ENCODE assay signal across 12 cellular contexts in the genomic region with DNA sequence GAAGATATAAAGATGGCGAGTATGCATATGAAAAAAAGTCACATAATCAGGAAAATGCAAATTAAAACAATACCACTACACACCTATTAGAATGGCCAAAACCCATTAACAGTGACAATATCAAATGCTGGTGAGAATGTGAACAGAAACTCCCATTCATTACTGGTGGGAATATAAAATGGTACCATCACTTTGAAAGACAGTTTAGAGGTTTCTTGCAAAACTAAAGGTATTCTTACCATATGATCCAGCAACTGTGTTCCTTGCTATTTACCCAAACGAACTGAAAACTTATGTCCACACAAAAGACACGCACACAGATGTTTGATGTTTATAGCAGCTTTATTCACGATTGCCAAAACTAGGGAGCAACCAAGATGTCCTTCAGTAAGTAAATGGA. TPM values are rescaled to one million over a fixed set of nuclear protein-coding genes. Genes with fewer than 3 reads are reported as not detected.
DNase-seq lines count a peak whose midpoint lies in the region; ATAC-seq and TF ChIP-seq lines count a peak whose summit lies in the region.
"Had no signal": no experiment of that assay in that cellular context is flagged by ENCODE, and none has a peak within 500 bp of the region (broad histone marks: within the 10 kb centered on the region; RNA-seq: fewer than 3 reads in every experiment).

No MANE protein-coding gene starts in this region.

- peaks cover 89% of the 10 kb centered on the region for H3K4me1 Mint-ChIP-seq in CD8-positive, alpha-beta T cell (ENCODE audit: low read depth)
- H3K4me1 Mint-ChIP-seq in central memory CD8-positive, alpha-beta T cell: peaks cover 81% of the 10 kb centered on the region

- H3K27me3 ChIP-seq in CD8-positive, alpha-beta T cell (ENCODE audit: insufficient read depth, low read length): no peaks in the 10 kb centered on the region
- H3K27me3 ChIP-seq in Loucy (ENCODE audit: insufficient read depth, low read length, poor library complexity, severe bottlenecking) (no peaks in the 10 kb centered on the region), smooth muscle cell (ENCODE audit: low read depth) (no peaks in the 10 kb centered on the region), ovary (no peaks in the 10 kb centered on the region)
- H3K27me3 ChIP-seq: adrenal gland had no signal

- H3K36me3 ChIP-seq in CD8-positive, alpha-beta T cell (ENCODE audit: insufficient read depth, low read length): no peaks in the 10 kb centered on the region
- H3K36me3 ChIP-seq in Loucy (ENCODE audit: insufficient read depth, low read length) (no peaks in the 10 kb centered on the region), smooth muscle cell (ENCODE audit: low read depth) (no peaks in the 10 kb centered on the region), ovary (no peaks in the 10 kb centered on the region)
- H3K36me3 ChIP-seq: adrenal gland had no signal

- H3K36me3 Mint-ChIP-seq in CD8-positive, alpha-beta T cell: peaks cover 17% of the 10 kb centered on the region
- peaks cover 5% of the 10 kb centered on the region for H3K36me3 Mint-ChIP-seq in central memory CD8-positive, alpha-beta T cell (ENCODE audit: insufficient read depth)

- H3K9me3 ChIP-seq in CD8-positive, alpha-beta T cell (ENCODE audit: low read length): no peaks in the 10 kb centered on the region
- H3K9me3 ChIP-seq in Loucy (ENCODE audit: insufficient read depth, low read depth, low read length) (no peaks in the 10 kb centered on the region), smooth muscle cell (replicated peaks; ENCODE audit: low read depth) (no peaks in the 10 kb centered on the region), ovary (no peaks in the 10 kb centered on the region)
- H3K9me3 ChIP-seq: adrenal gland had no signal

- H3K4me1 ChIP-seq in CD8-positive, alpha-beta T cell (ENCODE audit: insufficient read depth, low read length): peaks cover 76% of the 10 kb centered on the region
- H3K4me1 ChIP-seq in Loucy (ENCODE audit: insufficient read depth, low read length, poor library complexity, severe bottlenecking) (peaks cover 61% of the 10 kb centered on the region), smooth muscle cell (ENCODE audit: low read depth) (peaks cover 37% of the 10 kb centered on the region), ovary (ENCODE audit: insufficient read depth) (peaks cover 7% of the 10 kb centered on the region)

- H3K4me3 Mint-ChIP-seq in CD8-positive, alpha-beta T cell: peak overlapping the region; percentile 72
- peak overlapping the region; percentile 81 for H3K4me3 Mint-ChIP-seq in central memory CD8-positive, alpha-beta T cell

- no peak for TF ChIP-seq CTCF in CD8-positive, alpha-beta T cell (IDR thresholded peaks at IDR 0.05)
- TF ChIP-seq CTCF in Loucy (conservative IDR thresholded peaks at IDR 0.05; ENCODE audit: low read length): no peak
- no peak for TF ChIP-seq CTCF in smooth muscle cell (IDR thresholded peaks at IDR 0.05; ENCODE audit: borderline replicate concordance, insufficient read depth, poor library complexity, severe bottlenecking)
- no peak for TF ChIP-seq CTCF in ovary (IDR thresholded peaks at IDR 0.05)

- H3F3A ChIP-seq in Loucy (ENCODE audit: low read depth): no peaks in the 10 kb centered on the region
- H3F3A ChIP-seq in smooth muscle cell (ENCODE audit: low read depth): peaks cover 3% of the 10 kb centered on the region

- TF ChIP-seq EP300 in ovary (IDR thresholded peaks at IDR 0.05): no peak

- no peaks in the 10 kb centered on the region for H3K27me3 Mint-ChIP-seq in CD8-positive, alpha-beta T cell (ENCODE audit: low read depth)
- no peaks in the 10 kb centered on the region for H3K27me3 Mint-ChIP-seq in central memory CD8-positive, alpha-beta T cell

- H3K27ac ChIP-seq in CD8-positive, alpha-beta T cell (ENCODE audit: low read depth, low read length): no peak overlapping the region
- H3K27ac ChIP-seq in smooth muscle cell (ENCODE audit: low read depth) (peak overlapping the region; percentile 100), ovary (no peak overlapping the region)

- H3K79me2 ChIP-seq in Loucy (ENCODE audit: insufficient read depth, low read length) (peaks cover 99% of the 10 kb centered on the region), smooth muscle cell (ENCODE audit: low read depth) (peaks cover 100% of the 10 kb centered on the region)

- H3K9me3 Mint-ChIP-seq in CD8-positive, alpha-beta T cell: no peaks in the 10 kb centered on the region
- H3K9me3 Mint-ChIP-seq in central memory CD8-positive, alpha-beta T cell: no peaks in the 10 kb centered on the region

- 94% methylated on average over 4 of the region's 4 CpGs for WGBS in smooth muscle cell (ENCODE audit: low lambda C conversion rate)
- 67 to 77% (median 71%) methylated on average over 4 of the region's 4 CpGs for WGBS in ovary, 3 donors

- H4K20me1 ChIP-seq in Loucy (ENCODE audit: insufficient read depth, low read length, poor library complexity, severe bottlenecking) (peaks cover 93% of the 10 kb centered on the region), smooth muscle cell (ENCODE audit: low read depth) (peaks cover 100% of the 10 kb centered on the region)

- no peak overlapping the region for H3K4me3 ChIP-seq in CD8-positive, alpha-beta T cell (ENCODE audit: low read depth, low read length)
- peak overlapping the region; percentile 83 for H3K4me3 ChIP-seq in Loucy (ENCODE audit: low read length, poor library complexity, severe bottlenecking)
- no peak overlapping the region for H3K4me3 ChIP-seq in smooth muscle cell
- H3K4me3 ChIP-seq in ovary: no peak overlapping the region

- POLR2A ChIA-PET in CD8-positive, alpha-beta T cell (lab: Charles Lee): interaction anchor here (1.0 to 1.6 kb wide), 2 partner anchors 14 to 122 kb away, joined by 3 to 4 read pairs; no protein-coding TSS in a partner anchor

- H3K4me2 ChIP-seq in Loucy (ENCODE audit: low read depth, low read length, poor library complexity, severe bottlenecking) (peak overlapping the region; percentile 82), smooth muscle cell (peak overlapping the region; percentile 4)

- ATAC-seq in CD8-positive, alpha-beta T cell: no peak
- no peak for ATAC-seq in central memory CD8-positive, alpha-beta T cell (replicated peaks; ENCODE audit: extremely low read depth, poor library complexity, severe bottlenecking)

- peak overlapping the region; percentile 82 for H3K27ac Mint-ChIP-seq in CD8-positive, alpha-beta T cell
- H3K27ac Mint-ChIP-seq in central memory CD8-positive, alpha-beta T cell (ENCODE audit: low read depth): peak overlapping the region; percentile 98

- no peak for DNase-seq in CD8-positive, alpha-beta T cell
- no peak for DNase-seq in central memory CD8-positive, alpha-beta T cell (ENCODE audit: low spot score in 2 of 2)
- no peak for DNase-seq in smooth muscle cell (lab: John Stamatoyannopoulos, UW; ENCODE audit: unreplicated experiment)
- no peak for DNase-seq in ovary
- DNase-seq in NCI-H2196 (lab: John Stamatoyannopoulos, UW; ENCODE audit: unreplicated experiment): no peak
- DNase-seq in HK-2 (ENCODE audit: unreplicated experiment): no peak
- DNase-seq: adrenal gland; KG1; NCI-H1436; nucleus accumbens; stimulated activated CD4-positive, alpha-beta T cell treated with anti-CD3 and anti-CD28 coated beads, Interleukin-4, amount 100 ng/mL, for 4 hours had no signal

- no peaks in the 10 kb centered on the region for H3K9me2 ChIP-seq in Loucy (replicated peaks; ENCODE audit: low read depth, low read length)

- TF ChIP-seq POLR2A in ovary (IDR thresholded peaks at IDR 0.05): no peak

- H3K9ac ChIP-seq in Loucy (ENCODE audit: low read depth, low read length, poor library complexity, severe bottlenecking): no peak overlapping the region
- no peak overlapping the region for H3K9ac ChIP-seq in smooth muscle cell (ENCODE audit: low read depth)

- intact Hi-C loops in CD8-positive, alpha-beta T cell (cut with DNase I, micrococcal nuclease): loop anchor here in 1 of 2 experiments (10.0 kb wide), 1 partner anchor 973 kb away; a partner anchor contains a TSS
- intact Hi-C loops in ovary (cut with DNase I): loop anchor here in 1 of 4 donors (10.0 kb wide), 1 partner anchor 113 kb away; no protein-coding TSS in a partner anchor

- H2AFZ ChIP-seq in Loucy (ENCODE audit: low read length) (no peak overlapping the region), smooth muscle cell (ENCODE audit: low read depth) (no peak overlapping the region)

- CTCF ChIA-PET in CD8-positive, alpha-beta T cell (lab: Charles Lee): interaction anchor here (2.0 kb wide), 1 partner anchor 19 kb away, joined by 9 read pairs; no protein-coding TSS in a partner anchor

RNA-seq across cellular contexts. Expression of a gene that starts 7.4 kb away (rescaled TPM):
- total RNA-seq in CD8-positive, alpha-beta T cell: 10 to 100 TPM; 79.8 to 80.0 TPM
- total RNA-seq in smooth muscle cell: 420 and 421 TPM in 2 replicates
- 72.9 and 75.4 TPM in 2 replicates for polyA plus RNA-seq in smooth muscle cell
- total RNA-seq in ovary: 100 to 1,000 TPM; 176 to 274 (median 206) TPM
- polyA plus RNA-seq in ovary: 100 to 1,000 TPM; 103 to 250 TPM
